15 cellular contexts compared by ENCODE assay signal in genomic region chr2:241894056-241894641, GRCh38. TPM values are rescaled to one million over a fixed set of nuclear protein-coding genes. Genes with fewer than 3 reads are reported as not detected.
DNase-seq lines count a peak whose midpoint lies in the region; TF ChIP-seq lines count a peak whose summit lies in the region.
"Had no signal": no experiment of that assay in that cellular context is flagged by ENCODE, and none has a peak within 500 bp of the region (broad histone marks: within the 10 kb centered on the region; RNA-seq: fewer than 3 reads in every experiment).

No MANE protein-coding gene starts in this region.

- no peak overlapping the region for H2BK5ac ChIP-seq in mesenchymal stem cell (ENCODE audit: low read depth, low read length, poor library complexity, severe bottlenecking)

- H3K23ac ChIP-seq in mesenchymal stem cell (ENCODE audit: low read length in 2 of 2): no peak overlapping the region

- intact Hi-C loops in mammary epithelial cell (cut with micrococcal nuclease): no loop called here

- no peak overlapping the region for H3K27ac ChIP-seq in mammary epithelial cell (ENCODE audit: insufficient read depth, low read depth, low read length)
- no peak overlapping the region for H3K27ac ChIP-seq in mesenchymal stem cell (ENCODE audit: low read length, poor library complexity, severe bottlenecking)
- H3K27ac ChIP-seq: gastroesophageal sphincter had no signal

- H3K27me3 ChIP-seq in mammary epithelial cell (ENCODE audit: insufficient read depth, low read length): no peaks in the 10 kb centered on the region
- peaks cover 1 to 3% of the 10 kb centered on the region in 2 experiments for H3K27me3 ChIP-seq in mesenchymal stem cell (ENCODE audit: control insufficient read depth in 1 of 2, insufficient read depth in 1 of 2, low read length in 2 of 2)
- H3K27me3 ChIP-seq: gastroesophageal sphincter had no signal

- H3K18ac ChIP-seq in mesenchymal stem cell (ENCODE audit: low read depth in 1 of 2, low read length in 2 of 2): no peak overlapping the region

- no peaks in the 10 kb centered on the region for H3K79me1 ChIP-seq in mesenchymal stem cell (replicated peaks; ENCODE audit: low read length, poor library complexity, severe bottlenecking)

- TF ChIP-seq CTCF in mammary epithelial cell (conservative IDR thresholded peaks at IDR 0.05 in 1 of 2, IDR thresholded peaks at IDR 0.05 in 1 of 2; ENCODE audit: extremely low read depth in 1 of 2, insufficient read depth in 1 of 2, low read depth in 1 of 2, low read length in 2 of 2): no peak

- no peak overlapping the region for H2AFZ ChIP-seq in mammary epithelial cell (ENCODE audit: low read depth, low read length)
- no peak overlapping the region for H2AFZ ChIP-seq in mesenchymal stem cell (ENCODE audit: low read depth, low read length)

- no peaks in the 10 kb centered on the region for H3K36me3 ChIP-seq in mammary epithelial cell (ENCODE audit: insufficient read depth, low read length)
- H3K36me3 ChIP-seq in mesenchymal stem cell (ENCODE audit: control insufficient read depth in 1 of 2, insufficient read depth in 2 of 2, low read depth in 1 of 2, low read length in 2 of 2): peaks cover 0 to 6% of the 10 kb centered on the region in 2 experiments
- H3K36me3 ChIP-seq: gastroesophageal sphincter had no signal

- H3K9me3 ChIP-seq in mammary epithelial cell (replicated peaks; ENCODE audit: insufficient read depth, low read length): no peaks in the 10 kb centered on the region
- H3K9me3 ChIP-seq in mesenchymal stem cell (ENCODE audit: control insufficient read depth, low read length): no peaks in the 10 kb centered on the region
- H3K9me3 ChIP-seq: gastroesophageal sphincter had no signal

- no peak overlapping the region for H3K4ac ChIP-seq in mesenchymal stem cell (ENCODE audit: low read depth in 1 of 2, low read length in 2 of 2)

- H4K91ac ChIP-seq in mesenchymal stem cell (ENCODE audit: low read length): no peak overlapping the region

- H2BK15ac ChIP-seq in mesenchymal stem cell (ENCODE audit: low read depth, poor library complexity, severe bottlenecking): no peak overlapping the region

- no peaks in the 10 kb centered on the region for H4K20me1 ChIP-seq in mammary epithelial cell (ENCODE audit: insufficient read depth, low read length)

- H3K9ac ChIP-seq in mammary epithelial cell (ENCODE audit: insufficient read depth, low read length): no peak overlapping the region
- H3K9ac ChIP-seq in mesenchymal stem cell (ENCODE audit: low read length): no peak overlapping the region

- 91% methylated on average over 10 of the region's 23 CpGs for WGBS in mammary epithelial cell (ENCODE audit: low coverage, missing lambda C conversion rate)
- WGBS in mesenchymal stem cell: 92% methylated on average over 22 of the region's 23 CpGs

- no peak overlapping the region for H2BK120ac ChIP-seq in mesenchymal stem cell (ENCODE audit: low read depth, low read length)

- no peak overlapping the region for H4K8ac ChIP-seq in mesenchymal stem cell (ENCODE audit: low read length)

- H3K14ac ChIP-seq in mesenchymal stem cell (ENCODE audit: low read length in 2 of 2): no peak overlapping the region

- no peak overlapping the region for H3K4me2 ChIP-seq in mammary epithelial cell (ENCODE audit: insufficient read depth, low read depth, low read length)
- H3K4me2 ChIP-seq in mesenchymal stem cell (ENCODE audit: low read length, poor library complexity, severe bottlenecking): no peak overlapping the region

- DNase-seq in activated effector memory CD4-positive, alpha-beta T cell treated with anti-CD3 and anti-CD28 coated beads, Interleukin-2, amount 50 U/mL, for 16 hours: peak; percentile 60
- no peak for DNase-seq in activated effector memory CD4-positive, alpha-beta T cell treated with Interleukin-2 at 50 U/mL for 16 hours
- DNase-seq in mammary epithelial cell (peak; percentile 43), mesenteric fat pad (ENCODE audit: low spot score) (peak; percentile 76), ureter (ENCODE audit: low spot score) (peak; percentile 45), GM03348 (ENCODE audit: low spot score) (no peak), hepatic stellate cell (ENCODE audit: low spot score) (no peak), mesenchymal stem cell (no peak)
- DNase-seq: central memory CD4-positive, alpha-beta T cell; GF-D8; NCI-H1417 treated with DMSO at 0.1 percent for 48 hours; stimulated activated CD4-positive, alpha-beta T cell treated with anti-CD3 and anti-CD28 coated beads, Interleukin-15, amount 100 ng/mL, for 24 hours had no signal

- no peak overlapping the region for H2AK5ac ChIP-seq in mesenchymal stem cell (ENCODE audit: low read length, severe bottlenecking)

- CTCF ChIA-PET in mammary epithelial cell (lab: Charles Lee; ENCODE audit: low non-redundant PET): no interaction called here

- H3K4me3 ChIP-seq in mammary epithelial cell (replicated peaks in 1 of 3; ENCODE audit: insufficient read depth in 1 of 3, low read depth in 2 of 3, low read length in 3 of 3) (no peak overlapping the region), mesenchymal stem cell (ENCODE audit: insufficient read depth in 1 of 2, low read depth in 1 of 2, low read length in 2 of 2) (no peak overlapping the region)
- H3K4me3 ChIP-seq: gastroesophageal sphincter had no signal

- H3K79me2 ChIP-seq in mammary epithelial cell (ENCODE audit: insufficient read depth, low read length): no peaks in the 10 kb centered on the region

- BruUV-seq in mammary epithelial cell (replicated peaks; lab: Mats Ljungman, UMichigan): no TSS peak

- dilution Hi-C loops in mammary epithelial cell (cut with HindIII; ENCODE audit: low sequenced_read_pairs): loop anchor here (5.0 kb wide), 1 partner anchor 63 kb away; no protein-coding TSS in a partner anchor

- H3K4me1 ChIP-seq in mammary epithelial cell (ENCODE audit: insufficient read depth, low read length): peaks cover 6% of the 10 kb centered on the region
- H3K4me1 ChIP-seq in mesenchymal stem cell (ENCODE audit: control insufficient read depth, insufficient read depth, low read depth, low read length): peaks cover 5% of the 10 kb centered on the region

- no peak overlapping the region for H2BK12ac ChIP-seq in mesenchymal stem cell (ENCODE audit: low read length in 2 of 2)

- in situ Hi-C loops in mammary epithelial cell (cut with MboI; ENCODE audit: low sequenced_read_pairs in 2 of 2): no loop called here

RNA-seq across cellular contexts. Expression of gene RTP5, which starts 24.6 kb away (rescaled TPM):
- total RNA-seq in mammary epithelial cell: not detected
- not detected for polyA plus RNA-seq in mammary epithelial cell
- polyA minus RNA-seq in mammary epithelial cell: not detected
- total RNA-seq in mesenteric fat pad: not detected
- total RNA-seq in ureter: 0.21 TPM
- polyA plus RNA-seq in mesenchymal stem cell (2013, experiment 1 of 2): not detected
- not detected for polyA plus RNA-seq in mesenchymal stem cell (2013, experiment 2 of 2)
- total RNA-seq: gastroesophageal sphincter, osteocyte had no signal
- polyA plus RNA-seq: AG04450 had no signal

RNA-seq across cellular contexts. Expression of gene PDCD1, which starts 35.5 kb away (rescaled TPM):
- not detected for total RNA-seq in mammary epithelial cell
- not detected for polyA plus RNA-seq in mammary epithelial cell
- polyA minus RNA-seq in mammary epithelial cell: not detected
- 0.42 TPM for total RNA-seq in mesenteric fat pad
- total RNA-seq in ureter: 0.57 TPM
- not detected for polyA plus RNA-seq in mesenchymal stem cell (2013, experiment 1 of 2)
- not detected for polyA plus RNA-seq in mesenchymal stem cell (2013, experiment 2 of 2)
- total RNA-seq: osteocyte had no signal
- polyA plus RNA-seq: AG04450 had no signal

Comparison
In these comparisons a context has a peak if more than half of its experiments do, and no peak if none do; other contexts are left out.
1. DNase-seq: peak in activated effector memory CD4-positive, alpha-beta T cell treated with anti-CD3 and anti-CD28 coated beads, Interleukin-2, amount 50 U/mL, for 16 hours (single experiment), mammary epithelial cell (single experiment), mesenteric fat pad (single experiment) and ureter (single experiment); none in activated effector memory CD4-positive, alpha-beta T cell treated with Interleukin-2 at 50 U/mL for 16 hours (single experiment), GM03348 (single experiment), hepatic stellate cell (single experiment) and mesenchymal stem cell (single experiment).